ENCODE assay signal across 14 cellular contexts in genomic region chr3:194658477-194659242, GRCh38.
"Had no signal": no experiment of that assay in that cellular context is flagged by ENCODE, and none has a peak within 500 bp of the region (broad histone marks: within the 10 kb centered on the region; RNA-seq: fewer than 3 reads in every experiment).

No MANE protein-coding gene starts in this region.

- H3K36me3 ChIP-seq: ovary had no signal

- H3K9me3 Mint-ChIP-seq: activated naive CD4-positive, alpha-beta T cell treated with anti-CD3 and anti-CD28 coated beads, Interleukin-2, amount 10 ng/mL, durations not matched to agents 7 days and 5 days; activated T-helper 1 cell treated with anti-CD3 and anti-CD28 coated beads, Interleukin-12 subunit alpha, Interleukin-12 subunit beta, Interleukin-2, Interleukin-4 antibody, amounts not matched to agents 30 ng/mL and 10 ng/mL and 1 ng/mL, durations not matched to agents 14 hours and 24 hours and 36 hours; neural progenitor cell; stimulated activated memory B cell treated with anti-CD40 and anti-IgM and Interleukin-4, amounts not matched to agents 10 μg/mL and 1 μg/mL and 100 μg/mL, for 72 hours had no signal

- H3K27ac Mint-ChIP-seq: activated naive CD4-positive, alpha-beta T cell treated with anti-CD3 and anti-CD28 coated beads, Interleukin-2, amount 10 ng/mL, durations not matched to agents 7 days and 5 days; activated T-helper 1 cell treated with anti-CD3 and anti-CD28 coated beads, Interleukin-12 subunit alpha, Interleukin-12 subunit beta, Interleukin-2, Interleukin-4 antibody, amounts not matched to agents 30 ng/mL and 10 ng/mL and 1 ng/mL, durations not matched to agents 14 hours and 24 hours and 36 hours; neural progenitor cell; stimulated activated memory B cell treated with anti-CD40 and anti-IgM and Interleukin-4, amounts not matched to agents 10 μg/mL and 1 μg/mL and 100 μg/mL, for 72 hours had no signal

- H3K4me3 ChIP-seq: ascending aorta, heart right ventricle, neural progenitor cell, ovary, tibial artery had no signal

- H3K9ac ChIP-seq: neural progenitor cell had no signal

- H3K9me3 ChIP-seq: ascending aorta, heart right ventricle, ovary, tibial artery had no signal

- H3K4me3 Mint-ChIP-seq: activated naive CD4-positive, alpha-beta T cell treated with anti-CD3 and anti-CD28 coated beads, Interleukin-2, amount 10 ng/mL, durations not matched to agents 7 days and 5 days; activated T-helper 1 cell treated with anti-CD3 and anti-CD28 coated beads, Interleukin-12 subunit alpha, Interleukin-12 subunit beta, Interleukin-2, Interleukin-4 antibody, amounts not matched to agents 30 ng/mL and 10 ng/mL and 1 ng/mL, durations not matched to agents 14 hours and 24 hours and 36 hours; neural progenitor cell; stimulated activated memory B cell treated with anti-CD40 and anti-IgM and Interleukin-4, amounts not matched to agents 10 μg/mL and 1 μg/mL and 100 μg/mL, for 72 hours had no signal

- DNase-seq: activated CD4-positive, alpha-beta T cell treated with anti-CD3 and anti-CD28 coated beads, Interleukin-2, amount 50 U/mL, for 4 hours; activated CD8-positive, alpha-beta memory T cell treated with anti-CD3 and anti-CD28 coated beads, Interleukin-2, amount 50 U/mL, for 48 hours; activated naive CD4-positive, alpha-beta T cell treated with anti-CD3 and anti-CD28 coated beads, Interleukin-2, amount 10 ng/mL, durations not matched to agents 7 days and 5 days; foreskin melanocyte; heart right ventricle; mammary epithelial cell; ovary; stimulated activated CD4-positive, alpha-beta T cell treated with anti-CD3 and anti-CD28 coated beads, Interleukin-12 subunit alpha, Interleukin-12 subunit beta, amount 100 ng/mL, for 4 hours; tibial artery had no signal

- H3K4me1 ChIP-seq: ascending aorta, neural progenitor cell, tibial artery had no signal

- H3K27me3 ChIP-seq: ascending aorta, heart right ventricle, neural progenitor cell, ovary, tibial artery had no signal

- H3K27ac ChIP-seq: ascending aorta, neural progenitor cell, ovary, tibial artery had no signal

- ATAC-seq: activated CD4-positive, CD25-positive, alpha-beta regulatory T cell treated with anti-CD3 and anti-CD28 coated beads, Interleukin-2, amount 50 U/mL, for 24 hours; stimulated activated memory B cell treated with anti-CD40 and anti-IgM and Interleukin-4, amounts not matched to agents 10 μg/mL and 1 μg/mL and 100 μg/mL, for 72 hours had no signal

- H3K4me1 Mint-ChIP-seq: neural progenitor cell had no signal

- H2AFZ ChIP-seq: neural progenitor cell had no signal

- H3K27me3 Mint-ChIP-seq: activated naive CD4-positive, alpha-beta T cell treated with anti-CD3 and anti-CD28 coated beads, Interleukin-2, amount 10 ng/mL, durations not matched to agents 7 days and 5 days; stimulated activated memory B cell treated with anti-CD40 and anti-IgM and Interleukin-4, amounts not matched to agents 10 μg/mL and 1 μg/mL and 100 μg/mL, for 72 hours had no signal

- H3K4me2 ChIP-seq: neural progenitor cell had no signal
